In the genomic region with DNA sequence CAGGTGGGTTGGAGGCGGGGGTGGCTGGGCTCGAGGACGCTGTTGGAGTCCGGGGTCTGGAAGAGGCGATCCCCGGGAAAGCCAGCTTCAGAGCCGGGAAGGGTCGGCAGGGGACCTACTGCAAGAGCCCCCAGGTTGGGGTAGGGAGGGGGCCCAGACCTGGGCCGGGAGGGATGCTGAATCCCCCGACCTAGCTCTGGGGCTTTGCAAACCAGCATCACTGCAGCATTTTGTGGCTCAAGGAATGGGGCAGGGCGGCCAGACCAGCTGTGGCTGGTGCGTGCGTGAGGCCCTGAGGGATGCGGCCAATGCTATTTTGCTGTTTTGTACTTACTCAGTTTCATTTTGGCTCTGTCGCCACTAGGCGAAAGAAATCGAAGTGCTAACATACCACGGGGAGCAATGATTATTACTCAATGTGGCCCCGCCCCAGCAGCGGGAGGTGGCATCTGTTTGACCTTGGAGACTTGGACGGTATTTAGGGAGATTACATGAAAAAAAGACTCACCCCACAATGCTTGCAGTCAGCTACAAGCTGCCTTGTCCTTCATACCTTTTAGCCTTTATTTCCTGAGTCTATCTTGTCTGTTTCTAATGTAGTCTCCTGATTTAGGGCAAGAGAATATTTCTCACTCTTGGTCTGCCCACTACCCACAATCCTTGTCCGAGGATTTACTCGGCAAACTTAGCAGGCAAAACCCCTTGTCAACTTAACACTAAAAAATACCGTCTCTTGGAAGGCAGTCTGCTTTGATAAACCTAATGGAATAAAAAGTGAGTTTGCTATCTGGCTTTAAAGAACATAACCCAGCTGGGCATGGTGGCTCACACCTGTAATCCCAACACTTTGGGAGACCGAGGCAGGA, we compare ENCODE assay signal across 1 cellular context.
TF ChIP-seq lines count a peak whose summit lies in the region.

No MANE protein-coding gene starts in this region.

TF ChIP-seq in GM23338, 12 proteins besides CTCF, POLR2A, EP300 and RAD21 (continued from another document):
- TF ChIP-seq, protein P1, sequence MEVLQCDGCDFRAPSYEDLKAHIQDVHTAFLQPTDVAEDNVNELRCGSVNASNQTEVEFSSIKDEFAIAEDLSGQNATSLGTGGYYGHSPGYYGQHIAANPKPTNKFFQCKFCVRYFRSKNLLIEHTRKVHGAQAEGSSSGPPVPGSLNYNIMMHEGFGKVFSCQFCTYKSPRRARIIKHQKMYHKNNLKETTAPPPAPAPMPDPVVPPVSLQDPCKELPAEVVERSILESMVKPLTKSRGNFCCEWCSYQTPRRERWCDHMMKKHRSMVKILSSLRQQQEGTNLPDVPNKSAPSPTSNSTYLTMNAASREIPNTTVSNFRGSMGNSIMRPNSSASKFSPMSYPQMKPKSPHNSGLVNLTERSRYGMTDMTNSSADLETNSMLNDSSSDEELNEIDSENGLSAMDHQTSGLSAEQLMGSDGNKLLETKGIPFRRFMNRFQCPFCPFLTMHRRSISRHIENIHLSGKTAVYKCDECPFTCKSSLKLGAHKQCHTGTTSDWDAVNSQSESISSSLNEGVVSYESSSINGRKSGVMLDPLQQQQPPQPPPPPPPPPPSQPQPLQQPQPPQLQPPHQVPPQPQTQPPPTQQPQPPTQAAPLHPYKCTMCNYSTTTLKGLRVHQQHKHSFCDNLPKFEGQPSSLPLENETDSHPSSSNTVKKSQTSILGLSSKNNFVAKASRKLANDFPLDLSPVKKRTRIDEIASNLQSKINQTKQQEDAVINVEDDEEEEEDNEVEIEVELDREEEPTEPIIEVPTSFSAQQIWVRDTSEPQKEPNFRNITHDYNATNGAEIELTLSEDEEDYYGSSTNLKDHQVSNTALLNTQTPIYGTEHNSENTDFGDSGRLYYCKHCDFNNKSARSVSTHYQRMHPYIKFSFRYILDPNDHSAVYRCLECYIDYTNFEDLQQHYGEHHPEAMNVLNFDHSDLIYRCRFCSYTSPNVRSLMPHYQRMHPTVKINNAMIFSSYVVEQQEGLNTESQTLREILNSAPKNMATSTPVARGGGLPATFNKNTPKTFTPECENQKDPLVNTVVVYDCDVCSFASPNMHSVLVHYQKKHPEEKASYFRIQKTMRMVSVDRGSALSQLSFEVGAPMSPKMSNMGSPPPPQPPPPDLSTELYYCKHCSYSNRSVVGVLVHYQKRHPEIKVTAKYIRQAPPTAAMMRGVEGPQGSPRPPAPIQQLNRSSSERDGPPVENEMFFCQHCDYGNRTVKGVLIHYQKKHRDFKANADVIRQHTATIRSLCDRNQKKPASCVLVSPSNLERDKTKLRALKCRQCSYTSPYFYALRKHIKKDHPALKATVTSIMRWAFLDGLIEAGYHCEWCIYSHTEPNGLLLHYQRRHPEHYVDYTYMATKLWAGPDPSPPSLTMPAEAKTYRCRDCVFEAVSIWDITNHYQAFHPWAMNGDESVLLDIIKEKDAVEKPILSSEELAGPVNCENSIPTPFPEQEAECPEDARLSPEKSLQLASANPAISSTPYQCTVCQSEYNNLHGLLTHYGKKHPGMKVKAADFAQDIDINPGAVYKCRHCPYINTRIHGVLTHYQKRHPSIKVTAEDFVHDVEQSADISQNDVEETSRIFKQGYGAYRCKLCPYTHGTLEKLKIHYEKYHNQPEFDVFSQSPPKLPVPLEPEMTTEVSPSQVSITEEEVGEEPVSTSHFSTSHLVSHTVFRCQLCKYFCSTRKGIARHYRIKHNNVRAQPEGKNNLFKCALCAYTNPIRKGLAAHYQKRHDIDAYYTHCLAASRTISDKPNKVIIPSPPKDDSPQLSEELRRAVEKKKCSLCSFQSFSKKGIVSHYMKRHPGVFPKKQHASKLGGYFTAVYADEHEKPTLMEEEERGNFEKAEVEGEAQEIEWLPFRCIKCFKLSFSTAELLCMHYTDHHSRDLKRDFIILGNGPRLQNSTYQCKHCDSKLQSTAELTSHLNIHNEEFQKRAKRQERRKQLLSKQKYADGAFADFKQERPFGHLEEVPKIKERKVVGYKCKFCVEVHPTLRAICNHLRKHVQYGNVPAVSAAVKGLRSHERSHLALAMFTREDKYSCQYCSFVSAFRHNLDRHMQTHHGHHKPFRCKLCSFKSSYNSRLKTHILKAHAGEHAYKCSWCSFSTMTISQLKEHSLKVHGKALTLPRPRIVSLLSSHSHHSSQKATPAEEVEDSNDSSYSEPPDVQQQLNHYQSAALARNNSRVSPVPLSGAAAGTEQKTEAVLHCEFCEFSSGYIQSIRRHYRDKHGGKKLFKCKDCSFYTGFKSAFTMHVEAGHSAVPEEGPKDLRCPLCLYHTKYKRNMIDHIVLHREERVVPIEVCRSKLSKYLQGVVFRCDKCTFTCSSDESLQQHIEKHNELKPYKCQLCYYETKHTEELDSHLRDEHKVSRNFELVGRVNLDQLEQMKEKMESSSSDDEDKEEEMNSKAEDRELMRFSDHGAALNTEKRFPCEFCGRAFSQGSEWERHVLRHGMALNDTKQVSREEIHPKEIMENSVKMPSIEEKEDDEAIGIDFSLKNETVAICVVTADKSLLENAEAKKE (CRISPR knock-in tag; IDR thresholded peaks at IDR 0.05): no peak
- TF ChIP-seq, protein P2, sequence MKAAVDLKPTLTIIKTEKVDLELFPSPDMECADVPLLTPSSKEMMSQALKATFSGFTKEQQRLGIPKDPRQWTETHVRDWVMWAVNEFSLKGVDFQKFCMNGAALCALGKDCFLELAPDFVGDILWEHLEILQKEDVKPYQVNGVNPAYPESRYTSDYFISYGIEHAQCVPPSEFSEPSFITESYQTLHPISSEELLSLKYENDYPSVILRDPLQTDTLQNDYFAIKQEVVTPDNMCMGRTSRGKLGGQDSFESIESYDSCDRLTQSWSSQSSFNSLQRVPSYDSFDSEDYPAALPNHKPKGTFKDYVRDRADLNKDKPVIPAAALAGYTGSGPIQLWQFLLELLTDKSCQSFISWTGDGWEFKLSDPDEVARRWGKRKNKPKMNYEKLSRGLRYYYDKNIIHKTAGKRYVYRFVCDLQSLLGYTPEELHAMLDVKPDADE (IDR thresholded peaks at IDR 0.05): no peak
- no peak for TF ChIP-seq EZH2phosphoT487 (IDR thresholded peaks at IDR 0.05; ENCODE audit: unreplicated experiment)
- TF ChIP-seq NANOG (IDR thresholded peaks at IDR 0.05; ENCODE audit: borderline replicate concordance): no peak
- TF ChIP-seq, protein P3, sequence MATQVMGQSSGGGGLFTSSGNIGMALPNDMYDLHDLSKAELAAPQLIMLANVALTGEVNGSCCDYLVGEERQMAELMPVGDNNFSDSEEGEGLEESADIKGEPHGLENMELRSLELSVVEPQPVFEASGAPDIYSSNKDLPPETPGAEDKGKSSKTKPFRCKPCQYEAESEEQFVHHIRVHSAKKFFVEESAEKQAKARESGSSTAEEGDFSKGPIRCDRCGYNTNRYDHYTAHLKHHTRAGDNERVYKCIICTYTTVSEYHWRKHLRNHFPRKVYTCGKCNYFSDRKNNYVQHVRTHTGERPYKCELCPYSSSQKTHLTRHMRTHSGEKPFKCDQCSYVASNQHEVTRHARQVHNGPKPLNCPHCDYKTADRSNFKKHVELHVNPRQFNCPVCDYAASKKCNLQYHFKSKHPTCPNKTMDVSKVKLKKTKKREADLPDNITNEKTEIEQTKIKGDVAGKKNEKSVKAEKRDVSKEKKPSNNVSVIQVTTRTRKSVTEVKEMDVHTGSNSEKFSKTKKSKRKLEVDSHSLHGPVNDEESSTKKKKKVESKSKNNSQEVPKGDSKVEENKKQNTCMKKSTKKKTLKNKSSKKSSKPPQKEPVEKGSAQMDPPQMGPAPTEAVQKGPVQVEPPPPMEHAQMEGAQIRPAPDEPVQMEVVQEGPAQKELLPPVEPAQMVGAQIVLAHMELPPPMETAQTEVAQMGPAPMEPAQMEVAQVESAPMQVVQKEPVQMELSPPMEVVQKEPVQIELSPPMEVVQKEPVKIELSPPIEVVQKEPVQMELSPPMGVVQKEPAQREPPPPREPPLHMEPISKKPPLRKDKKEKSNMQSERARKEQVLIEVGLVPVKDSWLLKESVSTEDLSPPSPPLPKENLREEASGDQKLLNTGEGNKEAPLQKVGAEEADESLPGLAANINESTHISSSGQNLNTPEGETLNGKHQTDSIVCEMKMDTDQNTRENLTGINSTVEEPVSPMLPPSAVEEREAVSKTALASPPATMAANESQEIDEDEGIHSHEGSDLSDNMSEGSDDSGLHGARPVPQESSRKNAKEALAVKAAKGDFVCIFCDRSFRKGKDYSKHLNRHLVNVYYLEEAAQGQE (IDR thresholded peaks at IDR 0.05; ENCODE audit: unreplicated experiment): no peak
- TF ChIP-seq POLR2AphosphoS5 (IDR thresholded peaks at IDR 0.05; ENCODE audit: low read depth): no peak
- TF ChIP-seq ZNF114 (CRISPR knock-in tag; IDR thresholded peaks at IDR 0.05): no peak
TF ChIP-seq in GM23338: peak in this region for 0.
